Comparison of ENCODE assay signal across 9 cellular contexts in the genomic region with DNA sequence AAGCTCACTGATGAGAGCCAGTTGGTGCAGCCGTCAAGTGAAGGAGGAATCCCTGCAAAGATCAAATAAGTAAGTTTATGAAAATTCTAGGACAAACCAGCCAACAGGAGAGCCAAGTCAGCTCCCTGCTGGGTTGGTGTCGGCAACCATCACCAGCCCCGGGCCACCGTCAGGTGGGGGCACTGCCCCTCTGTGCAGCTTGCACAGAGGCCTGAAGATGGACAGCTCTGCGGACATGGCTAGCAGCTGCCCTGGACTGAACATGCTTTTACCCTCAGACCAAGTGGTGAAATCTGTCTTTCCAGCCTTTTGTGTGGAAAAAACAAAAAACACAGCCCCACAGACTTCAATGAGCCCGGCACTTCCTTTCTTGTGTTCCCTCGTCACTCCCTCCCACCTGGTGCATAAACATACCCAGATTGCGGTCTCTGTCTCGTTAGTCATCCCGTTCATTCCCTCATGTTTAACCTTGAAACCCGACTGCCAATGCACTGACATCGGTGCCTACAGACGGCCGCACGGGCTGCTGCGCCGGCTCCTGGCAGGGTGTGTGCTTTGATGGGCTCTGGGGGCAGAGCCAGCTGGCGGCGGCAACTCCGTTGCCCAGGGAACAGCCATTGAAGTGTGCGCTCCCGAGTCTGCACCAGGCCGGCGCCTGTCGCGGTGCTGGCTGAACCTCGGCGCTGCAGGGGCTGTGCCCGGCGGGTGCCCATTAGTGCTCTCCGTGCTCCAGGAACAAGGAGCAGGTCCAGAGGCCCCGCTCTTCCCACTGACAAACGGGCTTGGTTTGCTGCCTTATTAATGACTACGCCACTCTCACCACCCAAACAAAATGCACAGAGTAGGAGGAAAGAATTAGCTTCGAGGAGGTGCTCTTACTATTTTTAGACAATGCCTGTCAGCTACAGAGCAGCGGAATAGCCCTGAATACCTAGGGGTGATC.
DNase-seq lines count a peak whose midpoint lies in the region; TF ChIP-seq lines count a peak whose summit lies in the region.
"Had no signal": no experiment of that assay in that cellular context is flagged by ENCODE, and none has a peak within 500 bp of the region (broad histone marks: within the 10 kb centered on the region; RNA-seq: fewer than 3 reads in every experiment).

No MANE protein-coding gene starts in this region.

- H3K27ac ChIP-seq in adrenal gland (peak overlapping the region; percentile 50 to 91 (median 69)), thyroid gland (peak overlapping the region; percentile 71 to 81 (median 80)), tibial nerve (no peak overlapping the region)
- H3K27ac ChIP-seq: A549 had no signal

- WGBS in adrenal gland, 4 donors, result 39 to 52% (median 43%) methylated on average over 27 to 36 of the region's 36 CpGs
- WGBS in thyroid gland, 2 donors, result 62 to 78% methylated on average over 28 to 36 of the region's 36 CpGs
- 68 to 77% methylated on average over 34 to 36 of the region's 36 CpGs for WGBS in tibial nerve, 2 donors

- H3K36me3 Mint-ChIP-seq in activated naive CD4-positive, alpha-beta T cell treated with anti-CD3 and anti-CD28 coated beads, Interleukin-2, amount 10 ng/mL, durations not matched to agents 7 days and 5 days, result peaks cover 15% of the 10 kb centered on the region

- no peak for DNase-seq in activated naive CD4-positive, alpha-beta T cell treated with anti-CD3 and anti-CD28 coated beads, Interleukin-2, amount 10 ng/mL, durations not matched to agents 7 days and 5 days
- DNase-seq in activated naive CD4-positive, alpha-beta T cell (lab: John Stamatoyannopoulos, UW), result no peak
- DNase-seq in adrenal gland (peak; percentile 85 to 95 (median 93)), inferior parietal cortex (ENCODE audit: extremely low spot score) (peak; percentile 61), thyroid gland (peak; percentile 86 to 87), HuH-7 (ENCODE audit: low spot score) (no peak), tibial nerve (ENCODE audit: low spot score in 2 of 2) (no peak)
- DNase-seq in activated CD4-positive, alpha-beta T cell treated with anti-CD3 and anti-CD28 coated beads for 1 hour, result no peak

- TF ChIP-seq EP300 in tibial nerve (IDR thresholded peaks at IDR 0.05), result no peak

- no peak overlapping the region for H3K4me3 Mint-ChIP-seq in activated naive CD4-positive, alpha-beta T cell treated with anti-CD3 and anti-CD28 coated beads, Interleukin-2, amount 10 ng/mL, durations not matched to agents 7 days and 5 days

- TF ChIP-seq POLR2A in adrenal gland (IDR thresholded peaks at IDR 0.05) (no peak), thyroid gland (IDR thresholded peaks at IDR 0.05) (peak in 1 of 2 donors; percentile 10), tibial nerve (IDR thresholded peaks at IDR 0.05) (no peak)

- no peaks in the 10 kb centered on the region for H3K27me3 Mint-ChIP-seq in activated naive CD4-positive, alpha-beta T cell treated with anti-CD3 and anti-CD28 coated beads, Interleukin-2, amount 10 ng/mL, durations not matched to agents 7 days and 5 days

- peak overlapping the region; percentile 39 for H3K27ac Mint-ChIP-seq in activated naive CD4-positive, alpha-beta T cell treated with anti-CD3 and anti-CD28 coated beads, Interleukin-2, amount 10 ng/mL, durations not matched to agents 7 days and 5 days

- H3K4me3 ChIP-seq in adrenal gland, result no peak overlapping the region
- no peak overlapping the region for H3K4me3 ChIP-seq in thyroid gland (replicated peaks in 1 of 3)
- H3K4me3 ChIP-seq in tibial nerve, result no peak overlapping the region
- H3K4me3 ChIP-seq: A549 had no signal

- H3K9me3 ChIP-seq in adrenal gland (replicated peaks in 1 of 3) (no peaks in the 10 kb centered on the region), thyroid gland (no peaks in the 10 kb centered on the region), tibial nerve (peaks cover 0 to 1% (median 0%) of the 10 kb centered on the region in 4 donors)
- H3K9me3 ChIP-seq: A549 had no signal

- CTCF ChIA-PET in activated naive CD4-positive, alpha-beta T cell treated with anti-CD3 and anti-CD28 coated beads, Interleukin-2, amount 10 ng/mL, durations not matched to agents 7 days and 5 days (lab: Charles Lee), result no interaction called here

- no peaks in the 10 kb centered on the region for H3K4me1 Mint-ChIP-seq in activated naive CD4-positive, alpha-beta T cell treated with anti-CD3 and anti-CD28 coated beads, Interleukin-2, amount 10 ng/mL, durations not matched to agents 7 days and 5 days

- intact Hi-C loops in adrenal gland (cut with DNase I) (loop anchor here in 1 of 2 donors (2.0 kb wide), 1 partner anchor 18 kb away; no protein-coding TSS in a partner anchor), thyroid gland (cut with DNase I) (loop anchor here (10.0 kb wide), 1 partner anchor 88 kb away; no protein-coding TSS in a partner anchor)

- peaks cover 5% of the 10 kb centered on the region for H3K9me3 Mint-ChIP-seq in activated naive CD4-positive, alpha-beta T cell treated with anti-CD3 and anti-CD28 coated beads, Interleukin-2, amount 10 ng/mL, durations not matched to agents 7 days and 5 days

- H3K27me3 ChIP-seq in adrenal gland (no peaks in the 10 kb centered on the region), thyroid gland (no peaks in the 10 kb centered on the region), tibial nerve (no peaks in the 10 kb centered on the region)

- H3K4me1 ChIP-seq in adrenal gland (replicated peaks in 1 of 2) (peaks cover 0 to 13% of the 10 kb centered on the region in 2 donors), thyroid gland (peaks cover 21 to 62% of the 10 kb centered on the region in 2 donors), tibial nerve (no peaks in the 10 kb centered on the region)
- H3K4me1 ChIP-seq: A549 had no signal

- H3K36me3 ChIP-seq in adrenal gland (replicated peaks in 1 of 2) (no peaks in the 10 kb centered on the region), thyroid gland (no peaks in the 10 kb centered on the region), tibial nerve (peaks cover 0 to 26% (median 0%) of the 10 kb centered on the region in 3 donors)

- TF ChIP-seq CTCF in adrenal gland (IDR thresholded peaks at IDR 0.05) (peak in 1 of 6 experiments; percentile 19), thyroid gland (IDR thresholded peaks at IDR 0.05) (peak in 1 of 6 experiments; percentile 7), tibial nerve (IDR thresholded peaks at IDR 0.05) (no peak)

Comparison
In these comparisons a context has a peak if more than half of its experiments do, and no peak if none do; other contexts are left out.
1. DNase-seq: peak in adrenal gland (7 of 7), inferior parietal cortex (single experiment) and thyroid gland (2 of 2); none in activated naive CD4-positive, alpha-beta T cell treated with anti-CD3 and anti-CD28 coated beads, Interleukin-2, amount 10 ng/mL, durations not matched to agents 7 days and 5 days (single experiment), activated naive CD4-positive, alpha-beta T cell (0 of 4), HuH-7 (single experiment), activated CD4-positive, alpha-beta T cell treated with anti-CD3 and anti-CD28 coated beads for 1 hour (single experiment) and tibial nerve (0 of 2).
2. H3K27ac ChIP-seq: peak in adrenal gland (5 of 5) and thyroid gland (3 of 3); none in tibial nerve (0 of 4).